ENCODE assay signal across 15 cellular contexts in genomic region chr2:39608690-39609457, GRCh38. TPM values are rescaled to one million over a fixed set of nuclear protein-coding genes. Genes with fewer than 3 reads are reported as not detected.
DNase-seq lines count a peak whose midpoint lies in the region; ATAC-seq and TF ChIP-seq lines count a peak whose summit lies in the region.
"Had no signal": no experiment of that assay in that cellular context is flagged by ENCODE, and none has a peak within 500 bp of the region (broad histone marks: within the 10 kb centered on the region; RNA-seq: fewer than 3 reads in every experiment).

No MANE protein-coding gene starts in this region.

- H3K4me1 ChIP-seq in BLaER1 treated with 17β-estradiol and CSF1 and Interleukin-3, amounts not matched to agents 10 nM and 100 nM = peaks cover 17 to 48% (median 22%) of the 10 kb centered on the region in 10 experiments; a peak in 19 of 20 replicates
- H3K4me1 ChIP-seq in left ventricle myocardium inferior (peaks cover 31% of the 10 kb centered on the region), neural progenitor cell (peaks cover 16% of the 10 kb centered on the region), sigmoid colon (peaks cover 0 to 12% (median 9%) of the 10 kb centered on the region in 4 donors)
- H3K4me1 ChIP-seq in CD8-positive, alpha-beta T cell (ENCODE audit: insufficient read depth, low read length) = no peaks in the 10 kb centered on the region

- TF ChIP-seq CTCF in left ventricle myocardium inferior (IDR thresholded peaks at IDR 0.05; ENCODE audit: borderline replicate concordance) (no peak), neural progenitor cell (IDR thresholded peaks at IDR 0.05) (no peak), sigmoid colon (IDR thresholded peaks at IDR 0.05) (no peak)
- no peak for TF ChIP-seq CTCF in CD8-positive, alpha-beta T cell (IDR thresholded peaks at IDR 0.05)

- no peak for TF ChIP-seq POLR2A in sigmoid colon (IDR thresholded peaks at IDR 0.05)

- H3K4me2 ChIP-seq in BLaER1 treated with 17β-estradiol and CSF1 and Interleukin-3, amounts not matched to agents 10 nM and 100 nM = peak overlapping the region in 9 of 11 experiments; percentile 0 to 47 (median 14); a peak in 9 of 22 replicates
- no peak overlapping the region for H3K4me2 ChIP-seq in neural progenitor cell

- H3K4me1 Mint-ChIP-seq in neural progenitor cell = peaks cover 52% of the 10 kb centered on the region
- H3K4me1 Mint-ChIP-seq in CD8-positive, alpha-beta T cell (ENCODE audit: low read depth) = no peaks in the 10 kb centered on the region
- H3K4me1 Mint-ChIP-seq: activated naive CD8-positive, alpha-beta T cell treated with anti-CD3 and anti-CD28 coated beads, Interleukin-2, amount 10 ng/mL, durations not matched to agents 7 days and 5 days had no signal

- H3K36me3 ChIP-seq in BLaER1 treated with 17β-estradiol and CSF1 and Interleukin-3, amounts not matched to agents 10 nM and 100 nM = no peaks in the 10 kb centered on the region
- H3K36me3 ChIP-seq in left ventricle myocardium inferior = no peaks in the 10 kb centered on the region
- H3K36me3 ChIP-seq in neural progenitor cell = no peaks in the 10 kb centered on the region
- no peaks in the 10 kb centered on the region for H3K36me3 ChIP-seq in sigmoid colon
- H3K36me3 ChIP-seq in CD8-positive, alpha-beta T cell (ENCODE audit: insufficient read depth, low read length) = no peaks in the 10 kb centered on the region

- H3K27ac ChIP-seq in BLaER1 treated with 17β-estradiol and CSF1 and Interleukin-3, amounts not matched to agents 10 nM and 100 nM = peak overlapping the region in 3 of 11 experiments; percentile 26 to 50 (median 39); a peak in 5 of 22 replicates
- H3K27ac ChIP-seq in left ventricle myocardium inferior (replicated peaks) = peak overlapping the region; percentile 81
- no peak overlapping the region for H3K27ac ChIP-seq in neural progenitor cell
- H3K27ac ChIP-seq in sigmoid colon = no peak overlapping the region
- H3K27ac ChIP-seq in CD8-positive, alpha-beta T cell (ENCODE audit: low read depth, low read length) = no peak overlapping the region

- POLR2A ChIA-PET in CD8-positive, alpha-beta T cell (lab: Charles Lee) = no interaction called here

- H3K27me3 Mint-ChIP-seq in neural progenitor cell (ENCODE audit: insufficient read depth, low read depth) = peaks cover 3% of the 10 kb centered on the region
- H3K27me3 Mint-ChIP-seq in CD8-positive, alpha-beta T cell (ENCODE audit: low read depth) = peaks cover 6% of the 10 kb centered on the region

- no peak overlapping the region for H3K4me3 Mint-ChIP-seq in neural progenitor cell
- no peak overlapping the region for H3K4me3 Mint-ChIP-seq in CD8-positive, alpha-beta T cell
- H3K4me3 Mint-ChIP-seq: activated naive CD8-positive, alpha-beta T cell treated with anti-CD3 and anti-CD28 coated beads, Interleukin-2, amount 10 ng/mL, durations not matched to agents 7 days and 5 days had no signal

- intact Hi-C loops in left ventricle myocardium inferior (cut with micrococcal nuclease) (no loop called here), sigmoid colon (cut with DNase I) (no loop called here)
- intact Hi-C loops in CD8-positive, alpha-beta T cell (cut with DNase I, micrococcal nuclease) = no loop called here

- peak overlapping the region; percentile 42 for H3K27ac Mint-ChIP-seq in neural progenitor cell
- no peak overlapping the region for H3K27ac Mint-ChIP-seq in CD8-positive, alpha-beta T cell
- H3K27ac Mint-ChIP-seq: activated naive CD8-positive, alpha-beta T cell treated with anti-CD3 and anti-CD28 coated beads, Interleukin-2, amount 10 ng/mL, durations not matched to agents 7 days and 5 days had no signal

- in situ Hi-C loops in SK-MEL-5 (cut with HindIII; ENCODE audit: low pct_unique_long_range_greater_than_20kb, low sequenced_read_pairs) = no loop called here

- H2AFZ ChIP-seq in neural progenitor cell (replicated peaks) = peak overlapping the region; percentile 44

- CTCF ChIA-PET in CD8-positive, alpha-beta T cell (lab: Charles Lee) = no interaction called here

- H3K9me3 Mint-ChIP-seq in neural progenitor cell = no peaks in the 10 kb centered on the region
- no peaks in the 10 kb centered on the region for H3K9me3 Mint-ChIP-seq in CD8-positive, alpha-beta T cell
- H3K9me3 Mint-ChIP-seq: activated naive CD8-positive, alpha-beta T cell treated with anti-CD3 and anti-CD28 coated beads, Interleukin-2, amount 10 ng/mL, durations not matched to agents 7 days and 5 days had no signal

- no peaks in the 10 kb centered on the region for H3K79me2 ChIP-seq in neural progenitor cell (ENCODE audit: low read depth)

- H3K9ac ChIP-seq in BLaER1 treated with 17β-estradiol and CSF1 and Interleukin-3, amounts not matched to agents 10 nM and 100 nM = no peak overlapping the region
- H3K9ac ChIP-seq in neural progenitor cell = no peak overlapping the region

- no peak overlapping the region for H3K4me3 ChIP-seq in BLaER1 treated with 17β-estradiol and CSF1 and Interleukin-3, amounts not matched to agents 10 nM and 100 nM
- H3K4me3 ChIP-seq in left ventricle myocardium inferior = peak overlapping the region; percentile 25
- H3K4me3 ChIP-seq in neural progenitor cell = no peak overlapping the region
- H3K4me3 ChIP-seq in sigmoid colon = no peak overlapping the region
- no peak overlapping the region for H3K4me3 ChIP-seq in CD8-positive, alpha-beta T cell (ENCODE audit: low read depth, low read length)

- H3K9me3 ChIP-seq in BLaER1 treated with 17β-estradiol and CSF1 and Interleukin-3, amounts not matched to agents 10 nM and 100 nM (replicated peaks in 1 of 11) = peaks cover 0 to 1% (median 0%) of the 10 kb centered on the region in 11 experiments; a peak in 1 of 22 replicates
- H3K9me3 ChIP-seq in left ventricle myocardium inferior (replicated peaks) (no peaks in the 10 kb centered on the region), neural progenitor cell (ENCODE audit: low read depth) (no peaks in the 10 kb centered on the region), sigmoid colon (no peaks in the 10 kb centered on the region)
- no peaks in the 10 kb centered on the region for H3K9me3 ChIP-seq in CD8-positive, alpha-beta T cell (ENCODE audit: low read length)

- no peaks in the 10 kb centered on the region for H3K27me3 ChIP-seq in BLaER1 treated with 17β-estradiol and CSF1 and Interleukin-3, amounts not matched to agents 10 nM and 100 nM
- no peaks in the 10 kb centered on the region for H3K27me3 ChIP-seq in left ventricle myocardium inferior (ENCODE audit: low read depth)
- no peaks in the 10 kb centered on the region for H3K27me3 ChIP-seq in neural progenitor cell
- no peaks in the 10 kb centered on the region for H3K27me3 ChIP-seq in sigmoid colon
- H3K27me3 ChIP-seq in CD8-positive, alpha-beta T cell (ENCODE audit: insufficient read depth, low read length) = no peaks in the 10 kb centered on the region

- H3F3A ChIP-seq in neural progenitor cell (ENCODE audit: low read depth) = no peaks in the 10 kb centered on the region

- no peaks in the 10 kb centered on the region for H4K20me1 ChIP-seq in BLaER1 treated with 17β-estradiol and CSF1 and Interleukin-3, amounts not matched to agents 10 nM and 100 nM
- H4K20me1 ChIP-seq in neural progenitor cell (ENCODE audit: low read depth) = no peaks in the 10 kb centered on the region

- no peak for TF ChIP-seq EP300 in sigmoid colon (IDR thresholded peaks at IDR 0.05)

- ATAC-seq in GM18873 (IDR thresholded peaks at IDR 0.05; ENCODE audit: low FRiP score, unreplicated experiment) = no peak
- no peak for ATAC-seq in CD8-positive, alpha-beta T cell
- ATAC-seq: Panc1 had no signal

- WGBS in sigmoid colon, 2 donors = 78% methylated on average over 6 of the region's 6 CpGs

- no peaks in the 10 kb centered on the region for H3K36me3 Mint-ChIP-seq in neural progenitor cell
- no peaks in the 10 kb centered on the region for H3K36me3 Mint-ChIP-seq in CD8-positive, alpha-beta T cell
- H3K36me3 Mint-ChIP-seq: activated naive CD8-positive, alpha-beta T cell treated with anti-CD3 and anti-CD28 coated beads, Interleukin-2, amount 10 ng/mL, durations not matched to agents 7 days and 5 days had no signal

- DNase-seq in SK-MEL-5 (ENCODE audit: low read depth, low spot score) = peak; percentile 24
- DNase-seq in left ventricle myocardium inferior = no peak
- peak; percentile 3 for DNase-seq in neural progenitor cell (ENCODE audit: low spot score)
- no peak for DNase-seq in activated CD4-positive, alpha-beta T cell treated with anti-CD3 and anti-CD28 coated beads, Interleukin-2, amount 50 U/mL, for 1 hour
- no peak for DNase-seq in sigmoid colon
- DNase-seq in CD8-positive, alpha-beta T cell = no peak
- DNase-seq: ACHN; activated naive CD8-positive, alpha-beta T cell treated with anti-CD3 and anti-CD28 coated beads, Interleukin-2, amount 10 ng/mL, durations not matched to agents 7 days and 5 days; NCI-H1930; NCI-H510A treated with DMSO at 0.1 percent for 48 hours; stimulated activated CD4-positive, alpha-beta T cell treated with anti-CD3 and anti-CD28 coated beads, Interleukin-4, amount 100 ng/mL, for 1 hour had no signal

RNA-seq across cellular contexts. Expression of gene TMEM178A, which starts 56.8 kb away (rescaled TPM):
- total RNA-seq in SK-MEL-5 (2014; rRNA removed; shearing (Covaris generic)) = 0.32 and 0.80 TPM in 2 replicates
- polyA plus RNA-seq in SK-MEL-5 (2015; cell fraction: cytosol; rRNA removed) = not detected in 2 replicates
- 0.53 and 1.5 TPM in 2 replicates for polyA plus RNA-seq in SK-MEL-5 (2015; cell fraction: nucleus; rRNA removed)
- total RNA-seq in left ventricle myocardium inferior (3.6 TPM), neural progenitor cell (ENCODE audit: low replicate concordance) (11.8 and 19.2 TPM in 2 replicates), sigmoid colon (1 to 10 TPM; 1.1 to 6.1 (median 3.2) TPM)
- under 1 TPM in 2 of 3 donors, not detected in 1; 0.60 to 0.64 TPM for polyA plus RNA-seq in sigmoid colon
- under 1 TPM; 0.22 to 0.25 TPM for total RNA-seq in CD8-positive, alpha-beta T cell
- total RNA-seq: T-helper 1 cell treated with Interleukin-12 subunit alpha and Interleukin-12 subunit beta and Interleukin-4 antibody, amounts not matched to agents 30 ng/mL and 1 ng/mL, for 36 hours had no signal

Comparison
In these comparisons a context has a peak if more than half of its experiments do, and no peak if none do; other contexts are left out.
1. DNase-seq: peak in SK-MEL-5 (single experiment) and neural progenitor cell (single experiment); none in left ventricle myocardium inferior (single experiment), activated CD4-positive, alpha-beta T cell treated with anti-CD3 and anti-CD28 coated beads, Interleukin-2, amount 50 U/mL, for 1 hour (single experiment), sigmoid colon (single experiment) and CD8-positive, alpha-beta T cell (0 of 7).